Comparison of ENCODE assay signal across 20 cellular contexts in the genomic region with DNA sequence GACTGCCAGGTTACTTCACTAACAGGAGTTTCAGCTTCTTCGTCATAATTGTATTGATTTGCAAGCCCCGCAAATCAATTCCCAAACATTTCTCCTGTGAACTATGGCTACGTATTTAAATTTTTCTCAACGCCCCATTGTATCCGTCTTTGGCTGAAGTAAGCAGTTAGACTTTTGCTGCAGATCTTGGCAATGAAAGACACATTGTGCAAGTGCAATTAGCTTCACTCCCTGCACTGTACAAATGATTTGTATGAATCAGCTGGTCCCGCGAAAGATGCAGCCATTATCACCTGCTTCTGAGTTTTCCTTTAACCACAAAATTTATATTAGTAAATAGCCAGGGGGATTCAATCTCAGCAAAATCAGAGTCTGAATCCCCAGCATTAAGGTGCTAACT.
"Had no signal": no experiment of that assay in that cellular context is flagged by ENCODE, and none has a peak within 500 bp of the region (broad histone marks: within the 10 kb centered on the region; RNA-seq: fewer than 3 reads in every experiment).

No MANE protein-coding gene starts in this region.

- H3K4me3 ChIP-seq: esophagus muscularis mucosa, lung, mucosa of descending colon, neural progenitor cell, prostate gland, right atrium auricular region, smooth muscle cell, thyroid gland had no signal

- H2AFZ ChIP-seq: neural progenitor cell, parathyroid adenoma had no signal

- H3K27me3 ChIP-seq: esophagus muscularis mucosa, neural progenitor cell, right atrium auricular region, thyroid gland had no signal

- H3K36me3 ChIP-seq: esophagus muscularis mucosa, neural progenitor cell, prostate gland, right atrium auricular region, thyroid gland had no signal

- H3K9me3 ChIP-seq: esophagus muscularis mucosa, mucosa of descending colon, prostate gland, right atrium auricular region, thyroid gland had no signal

- H3K4me1 ChIP-seq: esophagus muscularis mucosa, parathyroid adenoma, prostate gland, right atrium auricular region, thyroid gland had no signal

- DNase-seq: effector CD8-positive, alpha-beta T cell; endodermal cell; mesenchymal stem cell; mucosa of descending colon; naive B cell; stimulated activated CD4-positive, alpha-beta T cell treated with anti-CD3 and anti-CD28 coated beads, Interleukin-12 subunit alpha, Interleukin-12 subunit beta, amount 100 ng/mL, for 4 hours; stimulated activated CD4-positive, alpha-beta T cell treated with anti-CD3 and anti-CD28 coated beads, Interleukin-1b, Interleukin-23, amount 100 ng/mL, for 48 hours; stimulated activated CD4-positive, alpha-beta T cell treated with anti-CD3 and anti-CD28 coated beads, Interleukin-4, amount 100 ng/mL, for 1 hour; stimulated activated CD8-positive, alpha-beta memory T cell treated with anti-CD3 and anti-CD28 coated beads, Interleukin-4, amount 100 ng/mL, for 48 hours; stimulated activated naive CD4-positive, alpha-beta T cell; stimulated activated naive CD8-positive, alpha-beta T cell treated with anti-CD3 and anti-CD28 coated beads, Interleukin-15, amount 100 ng/mL, for 72 hours; thyroid gland; trophoblast cell had no signal

- H3K9ac ChIP-seq: neural progenitor cell, parathyroid adenoma had no signal

- H3K27ac ChIP-seq: esophagus muscularis mucosa, neural progenitor cell, parathyroid adenoma, prostate gland, right atrium auricular region, thyroid gland had no signal

- H3K79me2 ChIP-seq: parathyroid adenoma had no signal

- H3K4me2 ChIP-seq: neural progenitor cell, smooth muscle cell had no signal
